Comparison of ENCODE assay signal across 31 cellular contexts in the genomic region with DNA sequence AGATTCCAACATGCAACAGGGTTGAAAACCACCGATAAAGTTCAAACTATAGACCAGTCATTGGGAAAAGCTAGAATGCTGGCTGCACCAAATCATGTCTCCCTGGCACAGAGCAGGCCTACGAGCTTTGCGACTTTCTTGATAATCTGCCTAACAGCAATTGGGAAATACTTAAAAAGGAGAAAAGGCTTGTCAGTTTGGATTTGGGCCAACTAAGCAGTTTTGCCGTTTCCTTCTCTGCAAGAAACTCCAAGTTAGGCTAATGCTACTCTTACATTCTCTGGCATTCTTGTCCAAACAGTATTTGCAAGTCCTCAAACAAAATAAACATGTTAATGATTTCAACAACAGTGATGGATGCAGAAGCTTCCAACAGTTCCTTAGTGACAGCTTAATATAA.
"Had no signal": no experiment of that assay in that cellular context is flagged by ENCODE, and none has a peak within 500 bp of the region (broad histone marks: within the 10 kb centered on the region; RNA-seq: fewer than 3 reads in every experiment).

No MANE protein-coding gene starts in this region.

- H3K27ac ChIP-seq: cardiac muscle cell, esophagus muscularis mucosa, ovary, psoas muscle, sigmoid colon, upper lobe of left lung had no signal

- H3K4me1 Mint-ChIP-seq: activated CD4-positive, alpha-beta memory T cell treated with anti-CD3 and anti-CD28 coated beads, Interleukin-2, amount 10 ng/mL, durations not matched to agents 7 days and 5 days; activated CD4-positive, alpha-beta T cell treated with anti-CD3 and anti-CD28 coated beads, Interleukin-2, amount 10 ng/mL, durations not matched to agents 7 days and 5 days; activated naive CD4-positive, alpha-beta T cell treated with anti-CD3 and anti-CD28 coated beads, Interleukin-2, amount 50 U/mL, for 24 hours; activated naive CD8-positive, alpha-beta T cell treated with anti-CD3 and anti-CD28 coated beads, Interleukin-2, amount 50 U/mL, for 24 hours; activated T-helper 17 cell treated with anti-CD3 and anti-CD28 coated beads, Interleukin-2, amount 50 U/mL, for 72 hours; memory B cell; naive thymus-derived CD4-positive, alpha-beta T cell; stimulated activated effector memory CD8-positive, alpha-beta T cell treated with anti-CD3 and anti-CD28 coated beads, Interleukin-12 subunit alpha, Interleukin-12 subunit beta, amount 100 ng/mL, for 72 hours; T-helper 17 cell had no signal

- H3K4me3 ChIP-seq: cardiac muscle cell, coronary artery, esophagus muscularis mucosa, ovary, psoas muscle, sigmoid colon, upper lobe of left lung had no signal

- H3K9me3 ChIP-seq: esophagus muscularis mucosa, ovary, psoas muscle, sigmoid colon, upper lobe of left lung had no signal

- H3K36me3 Mint-ChIP-seq: activated naive CD4-positive, alpha-beta T cell treated with anti-CD3 and anti-CD28 coated beads, Interleukin-2, amount 50 U/mL, for 24 hours; memory B cell; naive thymus-derived CD4-positive, alpha-beta T cell; stimulated activated effector memory CD8-positive, alpha-beta T cell treated with anti-CD3 and anti-CD28 coated beads, Interleukin-12 subunit alpha, Interleukin-12 subunit beta, amount 100 ng/mL, for 72 hours had no signal

- H3K27me3 Mint-ChIP-seq: activated CD4-positive, alpha-beta memory T cell treated with anti-CD3 and anti-CD28 coated beads, Interleukin-2, amount 10 ng/mL, durations not matched to agents 7 days and 5 days; activated CD4-positive, alpha-beta T cell treated with anti-CD3 and anti-CD28 coated beads, Interleukin-2, amount 10 ng/mL, durations not matched to agents 7 days and 5 days; activated naive CD4-positive, alpha-beta T cell treated with anti-CD3 and anti-CD28 coated beads, Interleukin-2, amount 50 U/mL, for 24 hours; activated naive CD8-positive, alpha-beta T cell treated with anti-CD3 and anti-CD28 coated beads, Interleukin-2, amount 50 U/mL, for 24 hours; activated T-helper 17 cell treated with anti-CD3 and anti-CD28 coated beads, Interleukin-2, amount 50 U/mL, for 72 hours; effector memory CD8-positive, alpha-beta T cell; memory B cell; naive thymus-derived CD4-positive, alpha-beta T cell; stimulated activated naive CD8-positive, alpha-beta T cell treated with anti-CD3 and anti-CD28 coated beads, Interleukin-15, Interleukin-2, amounts not matched to agents 100 ng/mL and 50 ng/mL, for 24 hours; T-helper 17 cell had no signal

- H3K27me3 ChIP-seq: cardiac muscle cell, esophagus muscularis mucosa, ovary, sigmoid colon, upper lobe of left lung had no signal

- H3K27ac Mint-ChIP-seq: activated CD4-positive, alpha-beta memory T cell treated with anti-CD3 and anti-CD28 coated beads, Interleukin-2, amount 10 ng/mL, durations not matched to agents 7 days and 5 days; activated CD4-positive, alpha-beta T cell treated with anti-CD3 and anti-CD28 coated beads, Interleukin-2, amount 10 ng/mL, durations not matched to agents 7 days and 5 days; activated naive CD4-positive, alpha-beta T cell treated with anti-CD3 and anti-CD28 coated beads, Interleukin-2, amount 50 U/mL, for 24 hours; activated naive CD8-positive, alpha-beta T cell treated with anti-CD3 and anti-CD28 coated beads, Interleukin-2, amount 50 U/mL, for 24 hours; activated T-helper 17 cell treated with anti-CD3 and anti-CD28 coated beads, Interleukin-2, amount 50 U/mL, for 72 hours; effector memory CD8-positive, alpha-beta T cell; memory B cell; naive thymus-derived CD4-positive, alpha-beta T cell; stimulated activated effector memory CD8-positive, alpha-beta T cell treated with anti-CD3 and anti-CD28 coated beads, Interleukin-12 subunit alpha, Interleukin-12 subunit beta, amount 100 ng/mL, for 72 hours; stimulated activated naive CD8-positive, alpha-beta T cell treated with anti-CD3 and anti-CD28 coated beads, Interleukin-15, Interleukin-2, amounts not matched to agents 100 ng/mL and 50 ng/mL, for 24 hours; T-helper 17 cell had no signal

- H3K9me3 Mint-ChIP-seq: activated CD4-positive, alpha-beta memory T cell treated with anti-CD3 and anti-CD28 coated beads, Interleukin-2, amount 10 ng/mL, durations not matched to agents 7 days and 5 days; activated CD4-positive, alpha-beta T cell treated with anti-CD3 and anti-CD28 coated beads, Interleukin-2, amount 10 ng/mL, durations not matched to agents 7 days and 5 days; activated naive CD4-positive, alpha-beta T cell treated with anti-CD3 and anti-CD28 coated beads, Interleukin-2, amount 50 U/mL, for 24 hours; activated naive CD8-positive, alpha-beta T cell treated with anti-CD3 and anti-CD28 coated beads, Interleukin-2, amount 50 U/mL, for 24 hours; activated T-cell treated with anti-CD3 and anti-CD28 coated beads, Interleukin-2, amount 50 U/mL, for 4 hours; activated T-helper 17 cell treated with anti-CD3 and anti-CD28 coated beads, Interleukin-2, amount 50 U/mL, for 72 hours; effector memory CD8-positive, alpha-beta T cell; memory B cell; stimulated activated effector memory CD8-positive, alpha-beta T cell treated with anti-CD3 and anti-CD28 coated beads, Interleukin-12 subunit alpha, Interleukin-12 subunit beta, amount 100 ng/mL, for 72 hours; stimulated activated naive CD8-positive, alpha-beta T cell treated with anti-CD3 and anti-CD28 coated beads, Interleukin-15, Interleukin-2, amounts not matched to agents 100 ng/mL and 50 ng/mL, for 24 hours had no signal

- ATAC-seq: activated naive CD8-positive, alpha-beta T cell treated with anti-CD3 and anti-CD28 coated beads, Interleukin-2, amount 50 U/mL, for 24 hours; activated T-cell treated with anti-CD3 and anti-CD28 coated beads, Interleukin-2, amount 50 U/mL, for 4 hours; activated T-helper 17 cell treated with anti-CD3 and anti-CD28 coated beads, Interleukin-2, amount 50 U/mL, for 72 hours; effector memory CD8-positive, alpha-beta T cell; left colon; naive thymus-derived CD4-positive, alpha-beta T cell; psoas muscle; SK-N-SH treated with all-trans-retinoic acid at 6 μM for 48 hours; stimulated activated effector memory CD8-positive, alpha-beta T cell treated with anti-CD3 and anti-CD28 coated beads, Interleukin-12 subunit alpha, Interleukin-12 subunit beta, amount 100 ng/mL, for 72 hours; T-helper 17 cell had no signal

- H3K4me3 Mint-ChIP-seq: activated CD4-positive, alpha-beta memory T cell treated with anti-CD3 and anti-CD28 coated beads, Interleukin-2, amount 10 ng/mL, durations not matched to agents 7 days and 5 days; activated CD4-positive, alpha-beta T cell treated with anti-CD3 and anti-CD28 coated beads, Interleukin-2, amount 10 ng/mL, durations not matched to agents 7 days and 5 days; activated naive CD4-positive, alpha-beta T cell treated with anti-CD3 and anti-CD28 coated beads, Interleukin-2, amount 50 U/mL, for 24 hours; activated naive CD8-positive, alpha-beta T cell treated with anti-CD3 and anti-CD28 coated beads, Interleukin-2, amount 50 U/mL, for 24 hours; activated T-cell treated with anti-CD3 and anti-CD28 coated beads, Interleukin-2, amount 50 U/mL, for 4 hours; activated T-helper 17 cell treated with anti-CD3 and anti-CD28 coated beads, Interleukin-2, amount 50 U/mL, for 72 hours; effector memory CD8-positive, alpha-beta T cell; memory B cell; naive thymus-derived CD4-positive, alpha-beta T cell; stimulated activated effector memory CD8-positive, alpha-beta T cell treated with anti-CD3 and anti-CD28 coated beads, Interleukin-12 subunit alpha, Interleukin-12 subunit beta, amount 100 ng/mL, for 72 hours; stimulated activated naive CD8-positive, alpha-beta T cell treated with anti-CD3 and anti-CD28 coated beads, Interleukin-15, Interleukin-2, amounts not matched to agents 100 ng/mL and 50 ng/mL, for 24 hours; T-helper 17 cell had no signal

- H3K36me3 ChIP-seq: cardiac muscle cell, esophagus muscularis mucosa, ovary, sigmoid colon, upper lobe of left lung had no signal

- DNase-seq: activated CD4-positive, alpha-beta memory T cell treated with anti-CD3 and anti-CD28 coated beads, Interleukin-2, amount 10 ng/mL, durations not matched to agents 7 days and 5 days; activated CD4-positive, alpha-beta T cell treated with anti-CD3 and anti-CD28 coated beads, Interleukin-2, amount 10 ng/mL, durations not matched to agents 7 days and 5 days; activated CD4-positive, CD25-positive, alpha-beta regulatory T cell treated with anti-CD3 and anti-CD28 coated beads, Interleukin-2, amount 50 U/mL, for 72 hours; activated CD8-positive, alpha-beta memory T cell treated with anti-CD3 and anti-CD28 coated beads, Interleukin-2, amount 50 U/mL, for 48 hours; activated gamma-delta T cell treated with Interleukin-2 at 50 U/mL for 16 hours; activated naive CD8-positive, alpha-beta T cell treated with anti-CD3 and anti-CD28 coated beads, Interleukin-2, amount 50 U/mL, for 24 hours; activated T-cell treated with anti-CD3 and anti-CD28 coated beads, Interleukin-2, amount 50 U/mL, for 4 hours; cerebellar nuclear complex; effector memory CD8-positive, alpha-beta T cell; glutamatergic neuron; kidney; left colon; midbrain; naive thymus-derived CD4-positive, alpha-beta T cell; ovary; psoas muscle; sigmoid colon; small intestine; stimulated activated CD4-positive, alpha-beta T cell treated with anti-CD3 and anti-CD28 coated beads, Interleukin-4, amount 100 ng/mL, for 24 hours; T-helper 17 cell; T1000; upper lobe of left lung had no signal

- H3K4me1 ChIP-seq: psoas muscle had no signal
